23 cellular contexts compared by ENCODE assay signal in the genomic region with DNA sequence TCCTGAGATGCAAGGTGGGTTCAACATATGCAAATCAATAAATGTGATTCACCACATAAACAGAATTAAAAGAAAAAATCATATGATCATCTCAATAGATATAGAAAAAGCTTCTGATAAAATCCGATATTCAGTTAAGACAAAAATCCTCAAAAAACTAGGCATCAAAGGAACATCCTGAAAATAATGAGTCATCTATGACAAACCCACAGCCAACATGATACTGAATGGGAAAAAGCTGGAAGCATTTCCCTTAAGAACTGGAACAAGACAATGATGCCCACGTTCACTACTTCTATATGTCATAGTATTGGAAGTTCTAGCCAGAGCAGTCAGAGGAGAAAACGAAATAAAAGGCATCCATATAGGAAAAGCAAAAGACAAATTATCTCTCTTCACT.
DNase-seq lines count a peak whose midpoint lies in the region; ATAC-seq and TF ChIP-seq lines count a peak whose summit lies in the region.
"Had no signal": no experiment of that assay in that cellular context is flagged by ENCODE, and none has a peak within 500 bp of the region (broad histone marks: within the 10 kb centered on the region; RNA-seq: fewer than 3 reads in every experiment).

No MANE protein-coding gene starts in this region.

- no peak for TF ChIP-seq CTCF in foreskin fibroblast (IDR thresholded peaks at IDR 0.05; ENCODE audit: low read depth, low read length)
- TF ChIP-seq CTCF in A673 (conservative IDR thresholded peaks at IDR 0.05; ENCODE audit: low read depth, low read length): no peak

- no peak overlapping the region for H3K4me3 ChIP-seq in foreskin fibroblast (ENCODE audit: low read depth in 1 of 2, low read length in 2 of 2)
- no peak overlapping the region for H3K4me3 ChIP-seq in A673 (ENCODE audit: low read depth, low read length, poor library complexity, severe bottlenecking)
- H3K4me3 ChIP-seq: BLaER1, SJSA1 had no signal

- intact Hi-C loops in A673 (cut with micrococcal nuclease; ENCODE audit: unreplicated experiment): no loop called here

- no TSS peak for BruUV-seq in A673 (replicated peaks; lab: Mats Ljungman, UMichigan)

- H3K27me3 ChIP-seq in A673 (replicated peaks; ENCODE audit: insufficient read depth, low read depth, low read length, poor library complexity): peaks cover 21% of the 10 kb centered on the region
- H3K27me3 ChIP-seq: BLaER1, SJSA1 had no signal

- ATAC-seq in GM18517 (IDR thresholded peaks at IDR 0.05; ENCODE audit: unreplicated experiment) (no peak), HG03378 (IDR thresholded peaks at IDR 0.05; ENCODE audit: unreplicated experiment) (no peak)
- ATAC-seq: HCT116 had no signal

- CTCF ChIA-PET in A673 (lab: Charles Lee): no interaction called here

- peak; percentile 6 for DNase-seq in EL
- peak; percentile 37 for DNase-seq in HS-5 (ENCODE audit: low read depth)
- peak; percentile 16 for DNase-seq in RPMI7951 (ENCODE audit: low read depth)
- DNase-seq in foreskin fibroblast: peak; percentile 2 to 29
- DNase-seq in A673 (ENCODE audit: low spot score): no peak
- DNase-seq: CD4-positive, CD25-positive, alpha-beta regulatory T cell; GF-D8; MV-4-11; NCI-H1105; NCI-H1436 treated with DMSO at 0.1 percent for 48 hours; NCI-H1930; NCI-H2107; NCI-H446; NCI-H524 treated with DMSO at 0.1 percent for 48 hours; NCI-H774; Right ventricle myocardium superior; RPMI8226; T-helper 2 cell had no signal

- no peaks in the 10 kb centered on the region for H3K4me1 ChIP-seq in A673 (ENCODE audit: insufficient read depth, low read length, poor library complexity, severe bottlenecking)
- H3K4me1 ChIP-seq: BLaER1, SJSA1 had no signal

- no peak overlapping the region for H3K27ac ChIP-seq in A673 (ENCODE audit: low read depth, low read length, poor library complexity, severe bottlenecking)
- H3K27ac ChIP-seq: BLaER1, SJSA1 had no signal

- H3K36me3 ChIP-seq in A673 (ENCODE audit: insufficient read depth, low read length, poor library complexity, severe bottlenecking): no peaks in the 10 kb centered on the region
- H3K36me3 ChIP-seq: BLaER1, SJSA1 had no signal

- POLR2A ChIA-PET in A673 (lab: Charles Lee; ENCODE audit: low non-redundant PET): no interaction called here

- no peaks in the 10 kb centered on the region for H3K9me3 ChIP-seq in A673 (ENCODE audit: low read depth, low read length, poor library complexity, severe bottlenecking)
- H3K9me3 ChIP-seq: SJSA1 had no signal
